Comparison of ENCODE assay signal across 20 cellular contexts in the genomic region with DNA sequence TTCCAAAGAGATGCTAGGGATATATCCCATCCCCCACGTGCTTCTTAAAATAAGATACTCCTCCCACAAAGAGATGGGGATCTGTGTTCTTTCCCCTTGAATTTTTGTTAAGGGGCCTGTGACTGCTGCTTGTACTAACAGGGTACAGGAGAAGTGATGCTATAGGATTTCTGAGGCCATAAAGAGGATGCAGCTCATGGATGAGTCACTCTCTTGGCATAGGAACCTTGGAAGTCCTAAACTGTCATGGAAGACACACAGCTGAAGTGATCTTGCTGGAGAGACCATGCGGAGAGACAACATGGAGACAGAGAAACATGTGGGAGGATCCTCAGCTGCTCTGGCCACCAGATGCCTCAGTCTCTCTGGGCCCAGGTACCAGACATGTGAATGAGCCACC.
"Had no signal": no experiment of that assay in that cellular context is flagged by ENCODE, and none has a peak within 500 bp of the region (broad histone marks: within the 10 kb centered on the region; RNA-seq: fewer than 3 reads in every experiment).

No MANE protein-coding gene starts in this region.

- DNase-seq: activated CD4-positive, alpha-beta T cell treated with anti-CD3 and anti-CD28 coated beads, Interleukin-2, amount 50 U/mL, for 4 hours; activated naive CD4-positive, alpha-beta T cell treated with anti-CD3 and anti-CD28 coated beads, Interleukin-2, amount 50 U/mL, for 16 hours; activated T-cell treated with anti-CD3 and anti-CD28 coated beads, Interleukin-2, amount 50 U/mL, for 1 hour; cortex of kidney; effector memory CD8-positive, alpha-beta T cell; erythroblast; foreskin melanocyte; head of caudate nucleus; left colon; mucosa of descending colon; naive thymus-derived CD8-positive, alpha-beta T cell; nucleus accumbens; right lobe of liver; spleen; stimulated activated CD4-positive, alpha-beta T cell treated with anti-CD3 and anti-CD28 coated beads, Interleukin-1b, Interleukin-23, amount 100 ng/mL, for 48 hours; stimulated activated naive B cell treated with anti-CD40 and anti-IgM and Interleukin-4, amounts not matched to agents 10 μg/mL and 1 μg/mL and 100 μg/mL, for 72 hours; trophoblast cell had no signal

- H3K27me3 ChIP-seq: right lobe of liver, spleen had no signal

- ATAC-seq: effector memory CD8-positive, alpha-beta T cell; left colon; mucosa of descending colon; naive thymus-derived CD8-positive, alpha-beta T cell; right lobe of liver; stimulated activated naive B cell treated with anti-CD40 and anti-IgM and Interleukin-4, amounts not matched to agents 10 μg/mL and 1 μg/mL and 100 μg/mL, for 72 hours had no signal

- H3K9me3 ChIP-seq: mucosa of descending colon, right lobe of liver, spleen had no signal

- H3K27ac Mint-ChIP-seq: effector memory CD8-positive, alpha-beta T cell; naive thymus-derived CD8-positive, alpha-beta T cell; progenitor cell of endocrine pancreas; stimulated activated naive B cell treated with anti-CD40 and anti-IgM and Interleukin-4, amounts not matched to agents 10 μg/mL and 1 μg/mL and 100 μg/mL, for 72 hours; T-helper 2 cell treated with Interferon-gamma antibody and Interleukin-4, amounts not matched to agents 5 μg/mL and 100 μg/mL, for 36 hours had no signal

- H3K4me3 ChIP-seq: mucosa of descending colon, right lobe of liver, spleen had no signal

- H3K36me3 Mint-ChIP-seq: naive thymus-derived CD8-positive, alpha-beta T cell; stimulated activated naive B cell treated with anti-CD40 and anti-IgM and Interleukin-4, amounts not matched to agents 10 μg/mL and 1 μg/mL and 100 μg/mL, for 72 hours had no signal

- H3K9me3 Mint-ChIP-seq: central memory CD8-positive, alpha-beta T cell; effector memory CD8-positive, alpha-beta T cell; naive thymus-derived CD8-positive, alpha-beta T cell; stimulated activated naive B cell treated with anti-CD40 and anti-IgM and Interleukin-4, amounts not matched to agents 10 μg/mL and 1 μg/mL and 100 μg/mL, for 72 hours; T-helper 2 cell treated with Interferon-gamma antibody and Interleukin-4, amounts not matched to agents 5 μg/mL and 100 μg/mL, for 36 hours had no signal

- H3K27ac ChIP-seq: right lobe of liver, spleen had no signal

- H3K36me3 ChIP-seq: right lobe of liver, spleen had no signal

- H3K4me3 Mint-ChIP-seq: central memory CD8-positive, alpha-beta T cell; effector memory CD8-positive, alpha-beta T cell; naive thymus-derived CD8-positive, alpha-beta T cell; stimulated activated naive B cell treated with anti-CD40 and anti-IgM and Interleukin-4, amounts not matched to agents 10 μg/mL and 1 μg/mL and 100 μg/mL, for 72 hours; T-helper 2 cell treated with Interferon-gamma antibody and Interleukin-4, amounts not matched to agents 5 μg/mL and 100 μg/mL, for 36 hours had no signal

- H3K27me3 Mint-ChIP-seq: progenitor cell of endocrine pancreas; stimulated activated naive B cell treated with anti-CD40 and anti-IgM and Interleukin-4, amounts not matched to agents 10 μg/mL and 1 μg/mL and 100 μg/mL, for 72 hours had no signal

- H3K4me1 ChIP-seq: right lobe of liver, spleen had no signal
